23 cellular contexts compared by ENCODE assay signal in the genomic region with DNA sequence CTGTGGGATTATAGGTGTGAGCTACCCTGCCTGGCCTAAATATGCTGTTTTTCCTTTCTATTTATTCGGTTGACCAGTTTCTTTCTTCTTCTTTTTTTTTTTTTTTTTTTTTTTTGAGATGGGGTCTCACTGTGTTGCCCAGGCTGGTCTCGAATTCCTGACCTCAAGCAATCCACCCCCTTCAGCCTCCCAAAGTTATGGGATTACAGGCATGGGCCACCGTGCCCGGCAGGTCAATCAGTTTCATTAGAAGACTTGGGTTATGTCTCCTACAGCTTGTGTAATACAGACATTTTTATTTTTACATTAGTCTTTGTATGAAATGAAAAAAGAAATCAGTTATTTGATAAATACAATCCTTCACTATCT.
DNase-seq lines count a peak whose midpoint lies in the region; ATAC-seq, FAIRE-seq and TF ChIP-seq lines count a peak whose summit lies in the region.
"Had no signal": no experiment of that assay in that cellular context is flagged by ENCODE, and none has a peak within 500 bp of the region (broad histone marks: within the 10 kb centered on the region; RNA-seq: fewer than 3 reads in every experiment).

No MANE protein-coding gene starts in this region.

- peaks cover 18 to 22% of the 10 kb centered on the region in 2 experiments for H3K36me3 ChIP-seq in keratinocyte (ENCODE audit: control insufficient read depth in 2 of 2, extremely low read depth in 1 of 2, insufficient read depth in 2 of 2, low read length in 2 of 2)

- H3K4me1 ChIP-seq in keratinocyte (ENCODE audit: control insufficient read depth, extremely low read depth, insufficient read depth, low read length) = peaks cover 18% of the 10 kb centered on the region

- no peak overlapping the region for H3K4me3 Mint-ChIP-seq in activated T-cell treated with anti-CD3 and anti-CD28 coated beads, Interleukin-2, amount 50 U/mL, for 72 hours
- no peak overlapping the region for H3K4me3 Mint-ChIP-seq in activated T-cell treated with anti-CD3 and anti-CD28 coated beads, Interleukin-2, amount 50 U/mL, for 4 hours
- H3K4me3 Mint-ChIP-seq in WTC11 = no peak overlapping the region
- H3K4me3 Mint-ChIP-seq in type B pancreatic cell = no peak overlapping the region
- H3K4me3 Mint-ChIP-seq in activated CD8-positive, alpha-beta T cell treated with anti-CD3 and anti-CD28 coated beads for 36 hours = no peak overlapping the region
- H3K4me3 Mint-ChIP-seq: CD8-positive, alpha-beta T cell had no signal

- TF ChIP-seq CTCF in WTC11 (IDR thresholded peaks at IDR 0.05) (no peak), keratinocyte (optimal IDR thresholded peaks at IDR 0.05 in 1 of 3, IDR thresholded peaks at IDR 0.05 in 1 of 3, conservative IDR thresholded peaks at IDR 0.05 in 1 of 3; ENCODE audit: extremely low read depth in 1 of 3, insufficient read depth in 2 of 3, low read length in 3 of 3) (no peak), type B pancreatic cell (conservative IDR thresholded peaks at IDR 0.05) (no peak), omental fat pad (IDR thresholded peaks at IDR 0.05) (no peak)
- no peak for TF ChIP-seq CTCF in activated CD8-positive, alpha-beta T cell treated with anti-CD3 and anti-CD28 coated beads for 36 hours (IDR thresholded peaks at IDR 0.05)

- H3K4me3 ChIP-seq in keratinocyte (ENCODE audit: control insufficient read depth in 2 of 3, extremely low read depth in 1 of 3, insufficient read depth in 2 of 3, low read depth in 1 of 3, low read length in 3 of 3) = no peak overlapping the region
- H3K4me3 ChIP-seq: BLaER1 treated with 17β-estradiol and CSF1 and Interleukin-3, amounts not matched to agents 10 nM and 100 nM had no signal

- DNase-seq in activated T-cell treated with anti-CD3 and anti-CD28 coated beads, Interleukin-2, amount 50 U/mL, for 72 hours = no peak
- DNase-seq in activated T-cell treated with anti-CD3 and anti-CD28 coated beads, Interleukin-2, amount 50 U/mL, for 4 hours = no peak
- DNase-seq in WTC11 (ENCODE audit: low spot score) (no peak), keratinocyte (ENCODE audit: low read depth, low spot score) (no peak), type B pancreatic cell (ENCODE audit: extremely low spot score, unreplicated experiment) (no peak), SHP77 treated with DMSO at 0.1 percent for 48 hours (lab: John Stamatoyannopoulos, UW) (no peak), omental fat pad (ENCODE audit: low spot score) (no peak)
- DNase-seq in activated CD8-positive, alpha-beta T cell treated with anti-CD3 and anti-CD28 coated beads for 36 hours = no peak
- DNase-seq: 8988T; CD8-positive, alpha-beta T cell; DMS53; GDM1; GOT3; HCEC 1CT; KBM-7; NCI-H1105; NCI-H146; NCI-H2029; NCI-H2227 treated with DMSO at 0.1 percent for 48 hours; NCI-H510A had no signal

- H3K36me3 Mint-ChIP-seq in activated T-cell treated with anti-CD3 and anti-CD28 coated beads, Interleukin-2, amount 50 U/mL, for 72 hours (ENCODE audit: insufficient read depth in 2 of 2) = peaks cover 3 to 17% of the 10 kb centered on the region in 2 donors
- peaks cover 19% of the 10 kb centered on the region for H3K36me3 Mint-ChIP-seq in activated T-cell treated with anti-CD3 and anti-CD28 coated beads, Interleukin-2, amount 50 U/mL, for 4 hours (ENCODE audit: insufficient read depth)
- peaks cover 38% of the 10 kb centered on the region for H3K36me3 Mint-ChIP-seq in WTC11
- H3K36me3 Mint-ChIP-seq in type B pancreatic cell = peaks cover 33% of the 10 kb centered on the region
- H3K36me3 Mint-ChIP-seq in activated CD8-positive, alpha-beta T cell treated with anti-CD3 and anti-CD28 coated beads for 36 hours (ENCODE audit: low read depth) = peaks cover 32% of the 10 kb centered on the region

- intact Hi-C loops in activated CD8-positive, alpha-beta T cell treated with anti-CD3 and anti-CD28 coated beads for 36 hours (cut with micrococcal nuclease) = no loop called here

- peaks cover 72% of the 10 kb centered on the region for H3K79me2 ChIP-seq in keratinocyte (ENCODE audit: control insufficient read depth, insufficient read depth, low read length)

- no peaks in the 10 kb centered on the region for H3K27me3 Mint-ChIP-seq in activated T-cell treated with anti-CD3 and anti-CD28 coated beads, Interleukin-2, amount 50 U/mL, for 72 hours (ENCODE audit: low read depth)
- H3K27me3 Mint-ChIP-seq in activated T-cell treated with anti-CD3 and anti-CD28 coated beads, Interleukin-2, amount 50 U/mL, for 4 hours (ENCODE audit: low read depth) = no peaks in the 10 kb centered on the region
- H3K27me3 Mint-ChIP-seq in WTC11 (ENCODE audit: low read depth) (no peaks in the 10 kb centered on the region), type B pancreatic cell (no peaks in the 10 kb centered on the region)
- H3K27me3 Mint-ChIP-seq in activated CD8-positive, alpha-beta T cell treated with anti-CD3 and anti-CD28 coated beads for 36 hours = no peaks in the 10 kb centered on the region

- no peaks in the 10 kb centered on the region for H3K9me3 Mint-ChIP-seq in activated T-cell treated with anti-CD3 and anti-CD28 coated beads, Interleukin-2, amount 50 U/mL, for 72 hours
- no peaks in the 10 kb centered on the region for H3K9me3 Mint-ChIP-seq in activated T-cell treated with anti-CD3 and anti-CD28 coated beads, Interleukin-2, amount 50 U/mL, for 4 hours
- H3K9me3 Mint-ChIP-seq in WTC11 (peaks cover 7% of the 10 kb centered on the region), type B pancreatic cell (no peaks in the 10 kb centered on the region)
- H3K9me3 Mint-ChIP-seq in activated CD8-positive, alpha-beta T cell treated with anti-CD3 and anti-CD28 coated beads for 36 hours = no peaks in the 10 kb centered on the region
- H3K9me3 Mint-ChIP-seq: CD8-positive, alpha-beta T cell had no signal

- H3K27me3 ChIP-seq in keratinocyte (ENCODE audit: control insufficient read depth, extremely low read depth, insufficient read depth, low read length) = no peaks in the 10 kb centered on the region
- H3K27me3 ChIP-seq: BLaER1 treated with 17β-estradiol and CSF1 and Interleukin-3, amounts not matched to agents 10 nM and 100 nM had no signal

- peaks cover 20% of the 10 kb centered on the region for H3K4me1 Mint-ChIP-seq in activated T-cell treated with anti-CD3 and anti-CD28 coated beads, Interleukin-2, amount 50 U/mL, for 72 hours (ENCODE audit: low read depth)
- H3K4me1 Mint-ChIP-seq in activated T-cell treated with anti-CD3 and anti-CD28 coated beads, Interleukin-2, amount 50 U/mL, for 4 hours (ENCODE audit: low read depth) = no peaks in the 10 kb centered on the region
- H3K4me1 Mint-ChIP-seq in WTC11 (peaks cover 28% of the 10 kb centered on the region), type B pancreatic cell (ENCODE audit: unreplicated experiment) (peaks cover 33% of the 10 kb centered on the region)
- H3K4me1 Mint-ChIP-seq in activated CD8-positive, alpha-beta T cell treated with anti-CD3 and anti-CD28 coated beads for 36 hours (ENCODE audit: low read depth) = peaks cover 6% of the 10 kb centered on the region

- dilution Hi-C loops in keratinocyte (cut with MboI; ENCODE audit: extremely low pct_ligation_motif_present, low sequenced_read_pairs) = no loop called here

- H3K27ac ChIP-seq in keratinocyte (ENCODE audit: control insufficient read depth, insufficient read depth, low read length) = peak overlapping the region; percentile 27
- H3K27ac ChIP-seq: BLaER1 treated with 17β-estradiol and CSF1 and Interleukin-3, amounts not matched to agents 10 nM and 100 nM had no signal

- H3K9me3 ChIP-seq in keratinocyte (ENCODE audit: control insufficient read depth, low read depth, low read length) = no peaks in the 10 kb centered on the region
- H3K9me3 ChIP-seq: BLaER1 treated with 17β-estradiol and CSF1 and Interleukin-3, amounts not matched to agents 10 nM and 100 nM had no signal

- H4K20me1 ChIP-seq in keratinocyte (ENCODE audit: control insufficient read depth, extremely low read depth, insufficient read depth, low read length) = no peaks in the 10 kb centered on the region

- CTCF ChIA-PET in WTC11 (lab: Charles Lee) = no interaction called here
- CTCF ChIA-PET in activated CD8-positive, alpha-beta T cell treated with anti-CD3 and anti-CD28 coated beads for 36 hours (lab: Charles Lee) = no interaction called here

- H3K4me2 ChIP-seq in keratinocyte (ENCODE audit: control insufficient read depth, extremely low read depth, insufficient read depth, low read depth, low read length) = no peak overlapping the region
- H3K4me2 ChIP-seq: BLaER1 treated with 17β-estradiol and CSF1 and Interleukin-3, amounts not matched to agents 10 nM and 100 nM had no signal

- no peak overlapping the region for H3K9ac ChIP-seq in keratinocyte (ENCODE audit: control insufficient read depth, extremely low read depth, insufficient read depth, low read length)
- H3K9ac ChIP-seq: BLaER1 treated with 17β-estradiol and CSF1 and Interleukin-3, amounts not matched to agents 10 nM and 100 nM had no signal

- H2AFZ ChIP-seq in keratinocyte (ENCODE audit: control insufficient read depth, low read length) = no peak overlapping the region

- peak overlapping the region; percentile 39 for H3K27ac Mint-ChIP-seq in activated T-cell treated with anti-CD3 and anti-CD28 coated beads, Interleukin-2, amount 50 U/mL, for 72 hours
- no peak overlapping the region for H3K27ac Mint-ChIP-seq in WTC11
- peak overlapping the region; percentile 73 for H3K27ac Mint-ChIP-seq in type B pancreatic cell
- no peak overlapping the region for H3K27ac Mint-ChIP-seq in activated CD8-positive, alpha-beta T cell treated with anti-CD3 and anti-CD28 coated beads for 36 hours
- H3K27ac Mint-ChIP-seq: CD8-positive, alpha-beta T cell had no signal

- FAIRE-seq in keratinocyte (lab: Jason Lieb, UNC) = no peak
- FAIRE-seq: GM18507 had no signal

- H3K9me1 ChIP-seq in keratinocyte (ENCODE audit: control insufficient read depth, extremely low read depth, insufficient read depth, low read length) = no peaks in the 10 kb centered on the region

- no peak for ATAC-seq in activated T-cell treated with anti-CD3 and anti-CD28 coated beads, Interleukin-2, amount 50 U/mL, for 72 hours (replicated peaks in 1 of 2)
- no peak for ATAC-seq in activated T-cell treated with anti-CD3 and anti-CD28 coated beads, Interleukin-2, amount 50 U/mL, for 4 hours
- no peak for ATAC-seq in WTC11
- no peak for ATAC-seq in activated CD8-positive, alpha-beta T cell treated with anti-CD3 and anti-CD28 coated beads for 36 hours
- no peak for ATAC-seq in omental fat pad (ENCODE audit: low FRiP score)
- ATAC-seq: CD8-positive, alpha-beta T cell; SK-N-SH treated with all-trans-retinoic acid at 6 μM for 48 hours had no signal

- POLR2A ChIA-PET in WTC11 (lab: Charles Lee) = no interaction called here
- POLR2A ChIA-PET in activated CD8-positive, alpha-beta T cell treated with anti-CD3 and anti-CD28 coated beads for 36 hours (lab: Charles Lee) = no interaction called here

TF ChIP-seq in WTC11, 78 proteins besides CTCF, POLR2A, EP300 and RAD21:
- TF ChIP-seq SP1 (CRISPR knock-in tag; conservative IDR thresholded peaks at IDR 0.05) = no peak
- TF ChIP-seq CREB1 (CRISPR knock-in tag; IDR thresholded peaks at IDR 0.05) = no peak
- no peak for TF ChIP-seq ZNF396 (CRISPR knock-in tag; IDR thresholded peaks at IDR 0.05; ENCODE audit: borderline replicate concordance)
- TF ChIP-seq ZNF121 (CRISPR knock-in tag; IDR thresholded peaks at IDR 0.05) = peak; percentile 36; the same call in 1 of the 2 replicates
- TF ChIP-seq ATF1 (CRISPR knock-in tag; IDR thresholded peaks at IDR 0.05) = no peak
- TF ChIP-seq ZNF317 (CRISPR knock-in tag; IDR thresholded peaks at IDR 0.05; ENCODE audit: borderline replicate concordance, low read depth) = no peak

Comparison
In these comparisons a context has a peak if more than half of its experiments do, and no peak if none do; other contexts are left out.
1. H3K27ac Mint-ChIP-seq: peak in activated T-cell treated with anti-CD3 and anti-CD28 coated beads, Interleukin-2, amount 50 U/mL, for 72 hours (single experiment) and type B pancreatic cell (single experiment); none in WTC11 (single experiment) and activated CD8-positive, alpha-beta T cell treated with anti-CD3 and anti-CD28 coated beads for 36 hours (single experiment).